Comparison of ENCODE assay signal across 28 cellular contexts in the genomic region with DNA sequence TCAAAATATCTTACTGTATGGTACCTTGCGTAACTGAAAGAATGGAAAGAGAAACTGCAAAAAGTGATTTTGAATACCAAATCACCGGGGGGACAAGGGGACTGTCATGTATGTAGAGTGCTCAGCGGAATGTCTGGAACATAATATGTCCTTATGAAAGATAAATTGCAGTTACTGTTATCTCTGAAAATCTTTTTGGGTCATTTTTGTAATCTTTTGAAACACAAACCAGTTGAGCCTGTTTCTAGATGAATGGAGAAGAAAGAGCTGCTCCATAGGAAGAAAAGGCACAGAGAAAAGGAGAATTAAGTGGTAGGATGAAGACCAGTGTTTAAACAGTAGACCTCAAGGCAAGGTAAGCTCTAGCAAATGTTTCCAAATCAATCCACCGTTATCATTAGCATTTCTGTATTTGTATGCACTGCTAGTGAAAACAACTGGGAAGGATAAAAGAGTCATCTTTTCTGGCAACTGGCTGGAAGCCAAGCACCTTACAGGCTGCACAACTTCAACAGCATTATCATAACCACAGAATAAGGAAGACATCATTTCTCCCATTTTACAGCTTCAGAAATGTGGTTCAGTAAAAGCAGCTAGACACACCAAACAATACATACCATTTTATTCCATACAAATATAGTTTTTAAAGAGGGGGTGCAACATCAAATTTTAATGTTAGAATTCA.
DNase-seq lines count a peak whose midpoint lies in the region; ATAC-seq and TF ChIP-seq lines count a peak whose summit lies in the region.
"Had no signal": no experiment of that assay in that cellular context is flagged by ENCODE, and none has a peak within 500 bp of the region (broad histone marks: within the 10 kb centered on the region; RNA-seq: fewer than 3 reads in every experiment).

No MANE protein-coding gene starts in this region.

- no peak overlapping the region for H3K4me3 Mint-ChIP-seq in chondrocyte (ENCODE audit: unreplicated experiment)
- H3K4me3 Mint-ChIP-seq: activated CD4-positive, alpha-beta memory T cell treated with anti-CD3 and anti-CD28 coated beads, Interleukin-2, amount 10 ng/mL, durations not matched to agents 7 days and 5 days; activated T-helper 17 cell treated with anti-CD3 and anti-CD28 coated beads, Interleukin-2, amount 50 U/mL, for 72 hours; central memory CD8-positive, alpha-beta T cell; GM23338; HFFc6 had no signal

- H3K27ac Mint-ChIP-seq in chondrocyte (ENCODE audit: unreplicated experiment) = no peak overlapping the region
- H3K27ac Mint-ChIP-seq: activated CD4-positive, alpha-beta memory T cell treated with anti-CD3 and anti-CD28 coated beads, Interleukin-2, amount 10 ng/mL, durations not matched to agents 7 days and 5 days; activated naive CD4-positive, alpha-beta T cell treated with anti-CD3 and anti-CD28 coated beads, Interleukin-2, amount 50 U/mL, for 72 hours; activated T-helper 17 cell treated with anti-CD3 and anti-CD28 coated beads, Interleukin-2, amount 50 U/mL, for 72 hours; GM23338; HFFc6 had no signal

- DNase-seq in A172 (ENCODE audit: low spot score) = peak; percentile 36
- DNase-seq in ELR (ENCODE audit: low read depth) = peak; percentile 33
- DNase-seq in OCI-M1 (lab: John Stamatoyannopoulos, UW) = peak; percentile 27
- DNase-seq in fibroblast of villous mesenchyme (ENCODE audit: low read depth) = peak; percentile 53
- DNase-seq in cortex of kidney (lab: John Stamatoyannopoulos, UW) = no peak
- DNase-seq in GM10266 (ENCODE audit: extremely low spot score) = no peak
- no peak for DNase-seq in chondrocyte (ENCODE audit: low spot score)
- DNase-seq: ACHN; activated CD4-positive, alpha-beta memory T cell treated with anti-CD3 and anti-CD28 coated beads, Interleukin-2, amount 10 ng/mL, durations not matched to agents 7 days and 5 days; activated CD4-positive, CD25-positive, alpha-beta regulatory T cell treated with anti-CD3 and anti-CD28 coated beads, Interleukin-2, amount 50 U/mL, for 72 hours; activated CD8-positive, alpha-beta memory T cell treated with anti-CD3 and anti-CD28 coated beads, Interleukin-2, amount 50 U/mL, for 48 hours; DMS79 treated with DMSO at 0.1 percent for 48 hours; head of caudate nucleus; HFFc6; lower lobe of right lung; MV-4-11; NCI-H187; NCI-H748 treated with DMSO at 0.1 percent for 48 hours; spleen; T-helper 2 cell; upper lobe of left lung had no signal

- TF ChIP-seq CTCF in fibroblast of villous mesenchyme (IDR thresholded peaks at IDR 0.05; ENCODE audit: insufficient read depth, low read depth, low read length) = no peak
- TF ChIP-seq CTCF in GM10266 (IDR thresholded peaks at IDR 0.05; ENCODE audit: control insufficient read depth, insufficient read depth, low read depth, missing control alignments) = no peak
- no peak for TF ChIP-seq CTCF in chondrocyte (IDR thresholded peaks at IDR 0.05)

- no peaks in the 10 kb centered on the region for H3K9me3 Mint-ChIP-seq in chondrocyte (ENCODE audit: low read depth)
- H3K9me3 Mint-ChIP-seq: activated CD4-positive, alpha-beta memory T cell treated with anti-CD3 and anti-CD28 coated beads, Interleukin-2, amount 10 ng/mL, durations not matched to agents 7 days and 5 days; activated naive CD4-positive, alpha-beta T cell treated with anti-CD3 and anti-CD28 coated beads, Interleukin-2, amount 50 U/mL, for 72 hours; activated T-helper 17 cell treated with anti-CD3 and anti-CD28 coated beads, Interleukin-2, amount 50 U/mL, for 72 hours; central memory CD8-positive, alpha-beta T cell; GM23338; HFFc6 had no signal

- H3K4me1 Mint-ChIP-seq in chondrocyte (ENCODE audit: low read depth) = peaks cover 7% of the 10 kb centered on the region
- H3K4me1 Mint-ChIP-seq: activated CD4-positive, alpha-beta memory T cell treated with anti-CD3 and anti-CD28 coated beads, Interleukin-2, amount 10 ng/mL, durations not matched to agents 7 days and 5 days; activated T-helper 17 cell treated with anti-CD3 and anti-CD28 coated beads, Interleukin-2, amount 50 U/mL, for 72 hours; central memory CD8-positive, alpha-beta T cell had no signal

- ATAC-seq in HG03196 (IDR thresholded peaks at IDR 0.05; ENCODE audit: unreplicated experiment) = no peak
- ATAC-seq: activated naive CD4-positive, alpha-beta T cell treated with anti-CD3 and anti-CD28 coated beads, Interleukin-2, amount 50 U/mL, for 72 hours; activated T-helper 17 cell treated with anti-CD3 and anti-CD28 coated beads, Interleukin-2, amount 50 U/mL, for 72 hours; GM23338; lower lobe of right lung had no signal

- H3K4me3 ChIP-seq in fibroblast of villous mesenchyme (ENCODE audit: low read depth, low read length) = no peak overlapping the region
- H3K4me3 ChIP-seq: ascending aorta, GM23338, lower lobe of right lung, SK-N-MC, spleen, upper lobe of left lung had no signal

- H3K36me3 Mint-ChIP-seq in chondrocyte (ENCODE audit: low read depth) = no peaks in the 10 kb centered on the region
- H3K36me3 Mint-ChIP-seq: activated naive CD4-positive, alpha-beta T cell treated with anti-CD3 and anti-CD28 coated beads, Interleukin-2, amount 50 U/mL, for 72 hours had no signal

- peaks cover 2% of the 10 kb centered on the region for H3K27me3 Mint-ChIP-seq in chondrocyte (ENCODE audit: low read depth)
- H3K27me3 Mint-ChIP-seq: activated CD4-positive, alpha-beta memory T cell treated with anti-CD3 and anti-CD28 coated beads, Interleukin-2, amount 10 ng/mL, durations not matched to agents 7 days and 5 days; activated T-helper 17 cell treated with anti-CD3 and anti-CD28 coated beads, Interleukin-2, amount 50 U/mL, for 72 hours had no signal

Comparison
In these comparisons a context has a peak if more than half of its experiments do, and no peak if none do; other contexts are left out.
1. DNase-seq: peak in A172 (single experiment), ELR (single experiment), OCI-M1 (single experiment) and fibroblast of villous mesenchyme (single experiment); none in cortex of kidney (single experiment), GM10266 (single experiment) and chondrocyte (single experiment).